ENCODE assay signal across 20 cellular contexts in the genomic region with DNA sequence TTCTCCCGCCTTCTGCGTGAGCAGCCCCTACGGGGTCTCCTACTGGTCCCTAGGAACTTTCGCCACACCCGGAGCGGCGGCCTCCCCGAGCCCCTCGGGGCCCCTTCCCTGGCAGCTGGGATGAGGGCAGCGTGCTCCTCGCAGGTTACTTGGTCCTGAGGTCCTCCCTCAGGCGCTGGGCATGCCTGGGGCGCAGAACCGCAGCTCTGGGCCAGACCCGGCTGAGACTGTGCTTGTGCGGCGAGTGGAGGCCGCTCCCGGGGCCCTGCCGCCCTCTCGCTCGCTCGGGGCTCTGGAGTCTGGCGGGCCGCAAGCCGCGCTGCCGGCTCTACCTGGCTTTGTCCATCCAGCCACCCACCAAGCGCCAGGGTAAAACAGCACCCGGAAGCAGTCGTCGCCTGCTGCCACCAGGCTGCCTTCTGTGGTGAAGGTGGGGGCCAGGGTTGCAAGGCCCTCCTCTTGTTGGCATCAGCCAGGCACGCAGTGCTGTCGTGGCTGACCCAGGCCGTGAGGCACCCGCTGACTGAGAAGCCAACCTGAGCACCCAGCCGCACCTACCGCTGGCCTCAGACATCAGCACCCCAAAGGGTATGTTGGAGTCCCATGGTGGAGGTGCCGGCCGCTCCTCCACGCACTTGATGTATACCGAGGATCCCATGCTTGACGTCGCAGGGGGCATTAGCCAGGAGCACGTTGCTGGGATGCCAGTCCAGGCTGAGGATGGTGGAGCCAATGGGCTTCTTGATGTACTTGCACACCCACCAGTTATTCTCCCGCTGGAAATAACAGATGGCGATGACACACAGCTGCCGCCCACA. TPM values are rescaled to one million over a fixed set of nuclear protein-coding genes. Genes with fewer than 3 reads are reported as not detected.
DNase-seq lines count a peak whose midpoint lies in the region; ATAC-seq, FAIRE-seq and TF ChIP-seq lines count a peak whose summit lies in the region.
"Had no signal": no experiment of that assay in that cellular context is flagged by ENCODE, and none has a peak within 500 bp of the region (broad histone marks: within the 10 kb centered on the region; RNA-seq: fewer than 3 reads in every experiment).

No MANE protein-coding gene starts in this region.

- no peaks in the 10 kb centered on the region for H3K79me1 ChIP-seq in trophoblast cell (ENCODE audit: low read length)

- no peak for FAIRE-seq in H54 (lab: Jason Lieb, UNC)

- H3K27ac ChIP-seq in SK-N-SH (ENCODE audit: low read depth in 2 of 2, low read length in 1 of 2), result no peak overlapping the region; a peak in 1 of 4 replicates
- no peak overlapping the region for H3K27ac ChIP-seq in trophoblast cell (ENCODE audit: low read depth, low read length)
- H3K27ac ChIP-seq: 22Rv1, prostate gland, tibial nerve had no signal

- TF ChIP-seq RAD21 in SK-N-SH (IDR thresholded peaks at IDR 0.05; ENCODE audit: low read length), result no peak

- H3K4me3 ChIP-seq in SK-N-SH (ENCODE audit: low read depth in 2 of 2, low read length in 1 of 2) (peak overlapping the region; percentile 55 to 62; a peak in 3 of 4 replicates), GM06990 (replicated peaks; ENCODE audit: low read depth, low read length) (no peak overlapping the region), trophoblast cell (ENCODE audit: low read depth, low read length) (peak overlapping the region; percentile 14)
- H3K4me3 ChIP-seq: prostate gland, tibial nerve had no signal

- no peak overlapping the region for H4K12ac ChIP-seq in trophoblast cell (ENCODE audit: low read depth, low read length)

- TF ChIP-seq CTCF in SK-N-SH (IDR thresholded peaks at IDR 0.05) (no peak), GM06990 (IDR thresholded peaks at IDR 0.05; ENCODE audit: insufficient read depth, low read length, poor library complexity, severe bottlenecking) (no peak)

- no peak for ATAC-seq in SK-N-SH treated with all-trans-retinoic acid at 6 μM for 48 hours
- peak; percentile 26 for ATAC-seq in esophagus mucosa
- no peak for ATAC-seq in GM18505 (IDR thresholded peaks at IDR 0.05; ENCODE audit: unreplicated experiment)
- ATAC-seq in GM19023 (IDR thresholded peaks at IDR 0.05; ENCODE audit: unreplicated experiment), result no peak
- ATAC-seq: Panc1 had no signal

- H4K91ac ChIP-seq in trophoblast cell (ENCODE audit: low read depth, low read length), result no peak overlapping the region

- H3K9ac ChIP-seq in SK-N-SH (peak overlapping the region; percentile 59; the same call in 1 of the 2 replicates), trophoblast cell (ENCODE audit: low read length) (no peak overlapping the region)

- peaks cover 34% of the 10 kb centered on the region for H3F3A ChIP-seq in SK-N-SH (replicated peaks; ENCODE audit: insufficient read depth)

- H4K20me1 ChIP-seq in SK-N-SH (ENCODE audit: insufficient read depth), result peaks cover 5% of the 10 kb centered on the region

- TF ChIP-seq POLR2A in GM18505 (IDR thresholded peaks at IDR 0.05; ENCODE audit: borderline replicate concordance, extremely low read depth, insufficient read depth, insufficient read length) (no peak), H54 (IDR thresholded peaks at IDR 0.05; ENCODE audit: low read depth, low read length) (no peak)

- no peak overlapping the region for H2BK5ac ChIP-seq in trophoblast cell (ENCODE audit: low read depth, low read length, poor library complexity)

- H3K36me3 ChIP-seq in SK-N-SH (replicated peaks in 1 of 2; ENCODE audit: control insufficient read depth in 1 of 2, insufficient read depth in 2 of 2, low read length in 1 of 2) (peaks cover 9 to 26% of the 10 kb centered on the region in 2 experiments), GM06990 (ENCODE audit: control insufficient read depth, insufficient read depth, low read length) (peaks cover 5% of the 10 kb centered on the region), trophoblast cell (ENCODE audit: control insufficient read depth in 1 of 2, insufficient read depth in 2 of 2, low read length in 2 of 2) (no peaks in the 10 kb centered on the region)
- H3K36me3 ChIP-seq: prostate gland had no signal

- H2AFZ ChIP-seq in SK-N-SH (ENCODE audit: low read depth), result no peak overlapping the region
- no peak overlapping the region for H2AFZ ChIP-seq in trophoblast cell (ENCODE audit: insufficient read depth, low read length, poor library complexity)

- no peak overlapping the region for H3K4ac ChIP-seq in trophoblast cell (ENCODE audit: low read depth, low read length)

- H2BK120ac ChIP-seq in trophoblast cell (ENCODE audit: insufficient read depth, low read length, poor library complexity), result no peak overlapping the region

- H2BK12ac ChIP-seq in trophoblast cell (ENCODE audit: low read length), result no peak overlapping the region

- H3K9me3 ChIP-seq in SK-N-SH (peaks cover 12% of the 10 kb centered on the region), trophoblast cell (ENCODE audit: insufficient read depth, low read depth, low read length) (peaks cover 2% of the 10 kb centered on the region)
- H3K9me3 ChIP-seq: prostate gland had no signal

- H3K79me2 ChIP-seq in SK-N-SH (ENCODE audit: insufficient read depth) (no peaks in the 10 kb centered on the region), trophoblast cell (ENCODE audit: control insufficient read depth, insufficient read depth, low read length, poor library complexity) (no peaks in the 10 kb centered on the region)

- no peaks in the 10 kb centered on the region for H3K9me2 ChIP-seq in SK-N-SH

- CTCF ChIA-PET in SK-N-SH (lab: Yijun Ruan, JAX), result no interaction called here

- no peak overlapping the region for H2AK5ac ChIP-seq in trophoblast cell (ENCODE audit: low read length)

- no peak for TF ChIP-seq EP300 in SK-N-SH (IDR thresholded peaks at IDR 0.05; ENCODE audit: borderline replicate concordance in 1 of 2, low read depth in 1 of 2, low read length in 1 of 2)

- POLR2A ChIA-PET in SK-N-SH (lab: Yijun Ruan, JAX), result no interaction called here

- H3K14ac ChIP-seq in trophoblast cell (ENCODE audit: low read length), result no peak overlapping the region

- DNase-seq in SK-N-SH, result peak; percentile 33
- peak; percentile 20 for DNase-seq in GM06990 (ENCODE audit: extremely low read depth, insufficient read length)
- DNase-seq in trophoblast cell, result no peak
- no peak for DNase-seq in H54 (ENCODE audit: insufficient read length, low spot score)
- DNase-seq: activated CD8-positive, alpha-beta memory T cell treated with anti-CD3 and anti-CD28 coated beads, Interleukin-2, amount 50 U/mL, for 48 hours; NCI-H1105 treated with DMSO at 0.1 percent for 48 hours; NCI-H2081 treated with DMSO at 0.1 percent for 48 hours; nephron progenitor cell; stimulated activated CD4-positive, alpha-beta T cell treated with anti-CD3 and anti-CD28 coated beads, Interleukin-2, amount 100 ng/mL, for 24 hours had no signal

- 95% methylated on average over 25 of the region's 48 CpGs for WGBS in SK-N-SH (ENCODE audit: low lambda C conversion rate)
- WGBS in trophoblast cell (ENCODE audit: extremely low coverage, insufficient coverage, insufficient read length), result no CpG with 5 or more reads among the region's 48 CpGs

- H3K27me3 ChIP-seq in SK-N-SH (ENCODE audit: insufficient read depth) (no peaks in the 10 kb centered on the region), GM06990 (replicated peaks; ENCODE audit: control insufficient read depth, insufficient read depth, low read length) (no peaks in the 10 kb centered on the region), trophoblast cell (ENCODE audit: insufficient read depth, low read length) (no peaks in the 10 kb centered on the region)
- H3K27me3 ChIP-seq: tibial nerve had no signal

- peak overlapping the region; percentile 71 for H3K4me2 ChIP-seq in SK-N-SH
- no peak overlapping the region for H3K4me2 ChIP-seq in trophoblast cell (ENCODE audit: low read length)

- no peak overlapping the region for H3K18ac ChIP-seq in trophoblast cell (ENCODE audit: low read length)

- H3K23ac ChIP-seq in trophoblast cell (ENCODE audit: low read length), result no peak overlapping the region

- no peak overlapping the region for H4K8ac ChIP-seq in trophoblast cell (ENCODE audit: low read depth, low read length)

- H3K4me1 ChIP-seq in SK-N-SH (ENCODE audit: control insufficient read depth in 1 of 2, insufficient read depth in 2 of 2, low read depth in 1 of 2, low read length in 1 of 2) (peaks cover 0 to 11% of the 10 kb centered on the region in 2 experiments; a peak in 2 of 4 replicates), trophoblast cell (ENCODE audit: control insufficient read depth in 1 of 2, insufficient read depth in 2 of 2, low read length in 2 of 2) (no peaks in the 10 kb centered on the region)
- H3K4me1 ChIP-seq: prostate gland had no signal

TF ChIP-seq in SK-N-SH, 30 proteins besides CTCF, POLR2A, EP300 and RAD21 (continues in another document):
- TF ChIP-seq GABPA (IDR thresholded peaks at IDR 0.05; ENCODE audit: low read depth), result no peak
- TF ChIP-seq EZH2phosphoT487 (IDR thresholded peaks at IDR 0.05; ENCODE audit: borderline replicate concordance, low read depth), result no peak
- no peak for TF ChIP-seq TCF12 (IDR thresholded peaks at IDR 0.05)
- TF ChIP-seq MXI1 (IDR thresholded peaks at IDR 0.05; ENCODE audit: low read depth, low read length), result no peak

TF ChIP-seq in SK-N-SH treated with all-trans-retinoic acid at 6 μM for 48 hours, 23 proteins besides CTCF, POLR2A, EP300 and RAD21:
- no peak for TF ChIP-seq BACH2 (CRISPR knock-in tag; IDR thresholded peaks at IDR 0.05; ENCODE audit: borderline replicate concordance)
- TF ChIP-seq PPARA (CRISPR knock-in tag; IDR thresholded peaks at IDR 0.05; ENCODE audit: borderline replicate concordance), result no peak
- no peak for TF ChIP-seq ZNF8 (CRISPR knock-in tag; IDR thresholded peaks at IDR 0.05)
- TF ChIP-seq TOX (CRISPR knock-in tag; IDR thresholded peaks at IDR 0.05; ENCODE audit: borderline replicate concordance), result no peak

RNA-seq across cellular contexts. Expression of a gene that starts 46.1 kb away (rescaled TPM):
- polyA plus RNA-seq in SK-N-SH (2012; rRNA removed), result 4.0 and 5.3 TPM in 2 replicates
- polyA plus RNA-seq in SK-N-SH (2012; cell fraction: cytosol; rRNA removed), result 4.6 and 5.3 TPM in 2 replicates
- 5.1 and 7.4 TPM in 2 replicates for polyA plus RNA-seq in SK-N-SH (2012; cell fraction: nucleus; rRNA removed)
- total RNA-seq in esophagus mucosa, result not detected
- 0.01 TPM in 2 replicates for polyA plus RNA-seq in trophoblast cell (2013)
- total RNA-seq: Daoy, M059J, NCI-H460, tibial nerve had no signal

Comparison
In these comparisons a context has a peak if more than half of its experiments do, and no peak if none do; other contexts are left out.
1. DNase-seq: peak in SK-N-SH (single experiment) and GM06990 (single experiment); none in trophoblast cell (0 of 2) and H54 (single experiment).